Comparison of ENCODE assay signal across 11 cellular contexts in genomic region chr2:215773728-215774127, GRCh38.
DNase-seq lines count a peak whose midpoint lies in the region; ATAC-seq, FAIRE-seq and TF ChIP-seq lines count a peak whose summit lies in the region.
"Had no signal": no experiment of that assay in that cellular context is flagged by ENCODE, and none has a peak within 500 bp of the region (broad histone marks: within the 10 kb centered on the region; RNA-seq: fewer than 3 reads in every experiment).

No MANE protein-coding gene starts in this region.

- H3K4me1 ChIP-seq in esophagus squamous epithelium, result peaks cover 0 to 10% (median 0%) of the 10 kb centered on the region in 3 donors

- no peak for FAIRE-seq in frontal cortex (lab: Jason Lieb, UNC)

- H3K27ac ChIP-seq in esophagus squamous epithelium, result peak overlapping the region in 3 of 4 donors; percentile 32 to 61 (median 46)
- H3K27ac ChIP-seq: WERI-Rb-1 had no signal

- no peak for TF ChIP-seq CTCF in esophagus squamous epithelium (IDR thresholded peaks at IDR 0.05)

- ATAC-seq in GM19397 (IDR thresholded peaks at IDR 0.05; ENCODE audit: unreplicated experiment), result no peak

- TF ChIP-seq POLR2A in esophagus squamous epithelium (IDR thresholded peaks at IDR 0.05), result no peak

- intact Hi-C loops in esophagus squamous epithelium (cut with DNase I), result no loop called here

- no peaks in the 10 kb centered on the region for H3K9me3 ChIP-seq in esophagus squamous epithelium

- H3K36me3 ChIP-seq in esophagus squamous epithelium, result no peaks in the 10 kb centered on the region
- H3K36me3 ChIP-seq: WERI-Rb-1 had no signal

- H3K4me3 ChIP-seq in esophagus squamous epithelium, result no peak overlapping the region

- H3K27me3 ChIP-seq in esophagus squamous epithelium, result no peaks in the 10 kb centered on the region

- WGBS in esophagus squamous epithelium, 2 donors, result 30 to 52% methylated on average over 2 of the region's 2 CpGs

- DNase-seq in Daoy (ENCODE audit: low read depth) (peak; percentile 95), MV-4-11 (lab: John Stamatoyannopoulos, UW) (peak; percentile 91), esophagus squamous epithelium (lab: John Stamatoyannopoulos, UW) (no peak), renal cortical epithelial cell (ENCODE audit: low read depth) (peak; percentile 95), HuH-7 (ENCODE audit: low spot score) (no peak), frontal cortex (ENCODE audit: low spot score in 2 of 2) (no peak)
- no peak for DNase-seq in effector CD4-positive, alpha-beta T cell
- DNase-seq: hypothalamus, nucleus accumbens, WERI-Rb-1 had no signal

Comparison
In these comparisons a context has a peak if more than half of its experiments do, and no peak if none do; other contexts are left out.
1. DNase-seq: peak in Daoy (single experiment), MV-4-11 (single experiment) and renal cortical epithelial cell (single experiment); none in esophagus squamous epithelium (single experiment), HuH-7 (single experiment), frontal cortex (0 of 2) and effector CD4-positive, alpha-beta T cell (single experiment).